In the genomic region with DNA sequence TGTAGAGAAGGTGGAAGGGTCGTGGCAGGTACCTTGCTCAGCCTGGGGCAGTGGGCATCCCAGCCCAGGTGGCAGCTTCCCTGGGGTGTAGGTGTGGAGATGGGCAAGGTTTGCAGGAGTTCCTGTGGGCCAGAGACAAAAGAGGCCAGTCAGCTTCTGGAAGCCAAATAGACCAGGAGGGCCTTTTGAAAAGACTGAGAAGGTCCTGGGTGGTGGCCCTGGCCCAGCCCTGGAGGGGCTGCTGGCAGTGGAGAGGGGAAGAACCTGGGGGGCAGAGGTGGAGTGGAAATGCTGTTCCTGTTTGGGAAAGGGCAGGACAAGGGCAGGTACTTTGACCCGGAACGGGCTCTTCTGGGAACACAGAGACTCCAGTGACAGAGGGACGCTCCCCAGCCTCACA, we compare ENCODE assay signal across 18 cellular contexts. TPM values are rescaled to one million over a fixed set of nuclear protein-coding genes. Genes with fewer than 3 reads are reported as not detected.
"Had no signal": no experiment of that assay in that cellular context is flagged by ENCODE, and none has a peak within 500 bp of the region (broad histone marks: within the 10 kb centered on the region; RNA-seq: fewer than 3 reads in every experiment).

No MANE protein-coding gene starts in this region.

- H3K4me3 ChIP-seq: heart right ventricle, left lung, ovary, thyroid gland, uterus had no signal

- H3K4me1 ChIP-seq: heart right ventricle, left lung, thyroid gland, uterus had no signal

- H3K27me3 ChIP-seq: ovary, thyroid gland, uterus had no signal

- DNase-seq: activated CD4-positive, alpha-beta T cell treated with anti-CD3 and anti-CD28 coated beads, Interleukin-2, amount 10 ng/mL, durations not matched to agents 7 days and 5 days; activated effector memory CD4-positive, alpha-beta T cell treated with Interleukin-2 at 50 U/mL for 16 hours; activated T-cell treated with anti-CD3 and anti-CD28 coated beads, Interleukin-2, amount 50 U/mL, for 1 hour; anterior cingulate cortex; effector CD4-positive, alpha-beta T cell; foreskin melanocyte; heart right ventricle; mesenchymal stem cell; stimulated activated CD4-positive, alpha-beta T cell treated with anti-CD3 and anti-CD28 coated beads, Interleukin-4, amount 100 ng/mL, for 4 hours; T-helper 1 cell; uterus had no signal

- H3K27ac ChIP-seq: heart right ventricle, left lung, ovary, thyroid gland, uterus had no signal

- ATAC-seq: heart right ventricle, left lung, WTC11 had no signal

- FAIRE-seq: islet of Langerhans had no signal

- H3K36me3 ChIP-seq: heart right ventricle, left lung, ovary, thyroid gland, uterus had no signal

- H3K9me3 ChIP-seq: heart right ventricle, left lung, ovary, thyroid gland, uterus had no signal

RNA-seq across cellular contexts. Expression of a gene that starts 7.0 kb away (rescaled TPM):
- total RNA-seq: heart right ventricle, left lung, neural crest cell, ovary, skeletal muscle tissue, thyroid gland, uterus, WTC11 had no signal
- polyA plus RNA-seq: heart right ventricle, ovary had no signal

RNA-seq across cellular contexts. Expression of a gene that starts 20.1 kb away (rescaled TPM):
- total RNA-seq: heart right ventricle, neural crest cell, skeletal muscle tissue, thyroid gland, uterus, WTC11 had no signal
- polyA plus RNA-seq: heart right ventricle, ovary had no signal
